8 cellular contexts compared by ENCODE assay signal in genomic region chr10:91797874-91798735, GRCh38. TPM values are rescaled to one million over a fixed set of nuclear protein-coding genes. Genes with fewer than 3 reads are reported as not detected.
A peak's percentile ranks its signal among the peaks of the same experiment; 100 is the strongest.
DNase-seq lines count a peak whose midpoint lies in the region; ATAC-seq, FAIRE-seq and TF ChIP-seq lines count a peak whose summit lies in the region.

Gene TNKS2, plus strand, starts transcription at chr10:91798426. Its CDS starts 265 bp downstream, at chr10:91798691.

- H3K79me2 ChIP-seq in KMS-11 (ENCODE audit: insufficient read depth, low read depth): peaks cover 55% of the 10 kb centered on the region; the same call in 1 of the 2 replicates

- under 1% methylated on average over 29 of the region's 77 CpGs for WGBS in esophagus muscularis mucosa

- no peak for TF ChIP-seq CTCF in KMS-11 (conservative IDR thresholded peaks at IDR 0.05; ENCODE audit: low read depth, low read length)
- peak in 1 of 3 experiments; percentile 13 for TF ChIP-seq CTCF in esophagus muscularis mucosa (IDR thresholded peaks at IDR 0.05)

- no peak for TF ChIP-seq EP300 in esophagus muscularis mucosa (IDR thresholded peaks at IDR 0.05)

- peak; percentile 66 for ATAC-seq in GM21737 (IDR thresholded peaks at IDR 0.05; ENCODE audit: unreplicated experiment)
- peak; percentile 77 for ATAC-seq in activated T-cell treated with anti-CD3 and anti-CD28 coated beads, Interleukin-2, amount 50 U/mL, for 72 hours (replicated peaks in 1 of 2)

- H3K27ac ChIP-seq in KMS-11 (peak within 1 kb of the TSS; percentile 81), esophagus muscularis mucosa (replicated peaks in 1 of 4) (peak within 1 kb of the TSS; percentile 99 to 100 (median 99)), muscle layer of duodenum (ENCODE audit: low read length) (peak within 1 kb of the TSS; percentile 99)

- H3K4me1 ChIP-seq in KMS-11 (ENCODE audit: low read depth, poor library complexity, severe bottlenecking) (peaks cover 36% of the 10 kb centered on the region), esophagus muscularis mucosa (peaks cover 30 to 59% (median 53%) of the 10 kb centered on the region in 4 donors), muscle layer of duodenum (ENCODE audit: control insufficient read depth in 1 of 2, insufficient read depth in 2 of 2, low read length in 2 of 2) (peaks cover 19 to 25% of the 10 kb centered on the region in 2 donors)

- H4K20me1 ChIP-seq in KMS-11 (ENCODE audit: insufficient read depth): peaks cover 13% of the 10 kb centered on the region; the same call in 1 of the 2 replicates

- H3K4me3 ChIP-seq in KMS-11 (IDR thresholded peaks at IDR 0.05; ENCODE audit: insufficient read depth, low read depth, low read length): no peak within 1 kb of the TSS
- H3K4me3 ChIP-seq in esophagus muscularis mucosa: peak within 1 kb of the TSS; percentile 84 to 97 (median 94)
- peak within 1 kb of the TSS; percentile 91 to 100 for H3K4me3 ChIP-seq in muscle layer of duodenum (ENCODE audit: low read depth in 1 of 2, low read length in 2 of 2)

- H3K4me3 Mint-ChIP-seq in activated T-cell treated with anti-CD3 and anti-CD28 coated beads, Interleukin-2, amount 50 U/mL, for 72 hours: peak within 1 kb of the TSS; percentile 91 to 98

- H3K27me3 ChIP-seq in KMS-11 (ENCODE audit: insufficient read depth, low read depth) (no peaks in the 10 kb centered on the region), esophagus muscularis mucosa (no peaks in the 10 kb centered on the region), muscle layer of duodenum (ENCODE audit: low read depth, low read length) (no peaks in the 10 kb centered on the region)

- H3K9ac ChIP-seq in KMS-11: peak within 1 kb of the TSS; percentile 78

- H3K36me3 Mint-ChIP-seq in activated T-cell treated with anti-CD3 and anti-CD28 coated beads, Interleukin-2, amount 50 U/mL, for 72 hours (ENCODE audit: insufficient read depth in 2 of 2): peaks cover 13 to 29% of the 10 kb centered on the region in 2 donors

- intact Hi-C loops in esophagus muscularis mucosa (cut with DNase I): loop anchor here (5.0 kb wide), 1 partner anchor 241 kb away; no protein-coding TSS in a partner anchor

- no peak for FAIRE-seq in RCC 7860 (lab: Jason Lieb, UNC)

- no peaks in the 10 kb centered on the region for H3K27me3 Mint-ChIP-seq in activated T-cell treated with anti-CD3 and anti-CD28 coated beads, Interleukin-2, amount 50 U/mL, for 72 hours (ENCODE audit: low read depth)

- H3K27ac Mint-ChIP-seq in activated T-cell treated with anti-CD3 and anti-CD28 coated beads, Interleukin-2, amount 50 U/mL, for 72 hours: peak within 1 kb of the TSS; percentile 97

- H3K4me1 Mint-ChIP-seq in activated T-cell treated with anti-CD3 and anti-CD28 coated beads, Interleukin-2, amount 50 U/mL, for 72 hours (ENCODE audit: low read depth): peaks cover 59% of the 10 kb centered on the region

- TF ChIP-seq POLR2A in esophagus muscularis mucosa (IDR thresholded peaks at IDR 0.05; ENCODE audit: low read depth): peak; percentile 79

- no peaks in the 10 kb centered on the region for H3K36me3 ChIP-seq in KMS-11 (ENCODE audit: insufficient read depth)
- peaks cover 0 to 13% (median 5%) of the 10 kb centered on the region in 4 donors for H3K36me3 ChIP-seq in esophagus muscularis mucosa
- H3K36me3 ChIP-seq in muscle layer of duodenum (ENCODE audit: control insufficient read depth in 1 of 2, insufficient read depth in 2 of 2, low read length in 2 of 2): peaks cover 0 to 4% of the 10 kb centered on the region in 2 donors

- no peaks in the 10 kb centered on the region for H3K9me3 Mint-ChIP-seq in activated T-cell treated with anti-CD3 and anti-CD28 coated beads, Interleukin-2, amount 50 U/mL, for 72 hours

- H2AFZ ChIP-seq in KMS-11 (ENCODE audit: low read depth): peak within 1 kb of the TSS; percentile 94

- peak within 1 kb of the TSS; percentile 90 for H3K4me2 ChIP-seq in KMS-11

- DNase-seq in DMS79 treated with DMSO at 0.1 percent for 48 hours (lab: John Stamatoyannopoulos, UW) (peak; percentile 76), RCC 7860 (ENCODE audit: low spot score) (peak; percentile 83), esophagus muscularis mucosa (ENCODE audit: extremely low spot score) (peak; percentile 98)
- DNase-seq in activated T-cell treated with anti-CD3 and anti-CD28 coated beads, Interleukin-2, amount 50 U/mL, for 72 hours: peak; percentile 95 to 97
- DNase-seq in stimulated activated CD8-positive, alpha-beta memory T cell treated with anti-CD3 and anti-CD28 coated beads, Interleukin-7, amount 100 ng/mL, for 24 hours (ENCODE audit: low read depth): peak; percentile 81

- H3K9me3 ChIP-seq in esophagus muscularis mucosa (no peaks in the 10 kb centered on the region), muscle layer of duodenum (ENCODE audit: control insufficient read depth in 1 of 2, low read length in 2 of 2) (no peaks in the 10 kb centered on the region)

RNA-seq across cellular contexts. Expression of gene TNKS2, which starts in this region (rescaled TPM):
- 10 to 100 TPM; 48.5 to 52.3 TPM for total RNA-seq in activated T-cell treated with anti-CD3 and anti-CD28 coated beads, Interleukin-2, amount 50 U/mL, for 72 hours
- 10 to 100 TPM; 36.7 to 47.1 (median 43.2) TPM for total RNA-seq in esophagus muscularis mucosa
